10 cellular contexts compared by ENCODE assay signal in genomic region chr9:114395196-114395595, GRCh38. TPM values are rescaled to one million over a fixed set of nuclear protein-coding genes. Genes with fewer than 3 reads are reported as not detected.
DNase-seq lines count a peak whose midpoint lies in the region; ATAC-seq and TF ChIP-seq lines count a peak whose summit lies in the region.
"Had no signal": no experiment of that assay in that cellular context is flagged by ENCODE, and none has a peak within 500 bp of the region (broad histone marks: within the 10 kb centered on the region; RNA-seq: fewer than 3 reads in every experiment).

No MANE protein-coding gene starts in this region.

- peak; percentile 57 for DNase-seq in SK-N-SH
- no peak for DNase-seq in T-helper 17 cell
- no peak for DNase-seq in stimulated activated naive B cell treated with anti-CD40 and anti-IgM and Interleukin-4, amounts not matched to agents 10 μg/mL and 1 μg/mL and 100 μg/mL, for 72 hours
- no peak for DNase-seq in amygdala (lab: John Stamatoyannopoulos, UW)
- no peak for DNase-seq in nucleus accumbens (lab: John Stamatoyannopoulos, UW)
- DNase-seq: midbrain, NCI-H510A had no signal

- TF ChIP-seq EP300 in SK-N-SH (IDR thresholded peaks at IDR 0.05; ENCODE audit: borderline replicate concordance in 1 of 2, low read depth in 1 of 2, low read length in 1 of 2) = no peak
- no peak for TF ChIP-seq EP300 in gastroesophageal sphincter (IDR thresholded peaks at IDR 0.05)

- no peaks in the 10 kb centered on the region for H3K36me3 ChIP-seq in SK-N-SH (replicated peaks in 1 of 2; ENCODE audit: control insufficient read depth in 1 of 2, insufficient read depth in 2 of 2, low read length in 1 of 2)
- H3K36me3 ChIP-seq in gastroesophageal sphincter = no peaks in the 10 kb centered on the region

- H3K9me3 Mint-ChIP-seq in stimulated activated naive B cell treated with anti-CD40 and anti-IgM and Interleukin-4, amounts not matched to agents 10 μg/mL and 1 μg/mL and 100 μg/mL, for 72 hours = no peaks in the 10 kb centered on the region

- no peaks in the 10 kb centered on the region for H3K27me3 Mint-ChIP-seq in T-helper 17 cell
- no peaks in the 10 kb centered on the region for H3K27me3 Mint-ChIP-seq in stimulated activated naive B cell treated with anti-CD40 and anti-IgM and Interleukin-4, amounts not matched to agents 10 μg/mL and 1 μg/mL and 100 μg/mL, for 72 hours

- ATAC-seq in SK-N-SH treated with all-trans-retinoic acid at 6 μM for 48 hours (no peak), T-helper 17 cell (no peak), gastroesophageal sphincter (no peak), HG02610 (IDR thresholded peaks at IDR 0.05; ENCODE audit: unreplicated experiment) (no peak)
- ATAC-seq in stimulated activated naive B cell treated with anti-CD40 and anti-IgM and Interleukin-4, amounts not matched to agents 10 μg/mL and 1 μg/mL and 100 μg/mL, for 72 hours (replicated peaks) = no peak

- peaks cover 12% of the 10 kb centered on the region for H3F3A ChIP-seq in SK-N-SH (replicated peaks; ENCODE audit: insufficient read depth)

- H3K27ac ChIP-seq in SK-N-SH (ENCODE audit: low read depth in 2 of 2, low read length in 1 of 2) (peak overlapping the region in 1 of 2 experiments; percentile 44; a peak in 2 of 4 replicates), gastroesophageal sphincter (peak overlapping the region in 3 of 4 donors; percentile 69 to 88 (median 69))

- H3K4me2 ChIP-seq in SK-N-SH = no peak overlapping the region

- H3K9ac ChIP-seq in SK-N-SH = no peak overlapping the region

- WGBS in SK-N-SH (ENCODE audit: low lambda C conversion rate) = 65% methylated on average over 6 of the region's 6 CpGs
- 16% methylated on average over 5 of the region's 6 CpGs; no CpG with 5 or more reads in 1 of the 2 donors for WGBS in gastroesophageal sphincter (ENCODE audit: low coverage in 1 of 2), 2 donors

- H3K36me3 Mint-ChIP-seq in T-helper 17 cell (ENCODE audit: low read depth) = peaks cover 2% of the 10 kb centered on the region
- peaks cover 11 to 42% of the 10 kb centered on the region in 2 donors for H3K36me3 Mint-ChIP-seq in stimulated activated naive B cell treated with anti-CD40 and anti-IgM and Interleukin-4, amounts not matched to agents 10 μg/mL and 1 μg/mL and 100 μg/mL, for 72 hours

- H3K4me1 Mint-ChIP-seq in T-helper 17 cell = peaks cover 49% of the 10 kb centered on the region
- H3K4me1 Mint-ChIP-seq in stimulated activated naive B cell treated with anti-CD40 and anti-IgM and Interleukin-4, amounts not matched to agents 10 μg/mL and 1 μg/mL and 100 μg/mL, for 72 hours = peaks cover 46 to 71% of the 10 kb centered on the region in 2 donors

- H3K9me2 ChIP-seq in SK-N-SH = no peaks in the 10 kb centered on the region

- H3K4me1 ChIP-seq in SK-N-SH (ENCODE audit: control insufficient read depth in 1 of 2, insufficient read depth in 2 of 2, low read depth in 1 of 2, low read length in 1 of 2) (peaks cover 0 to 22% of the 10 kb centered on the region in 2 experiments; a peak in 1 of 4 replicates), gastroesophageal sphincter (peaks cover 0 to 73% (median 25%) of the 10 kb centered on the region in 3 donors)

- no peaks in the 10 kb centered on the region for H3K27me3 ChIP-seq in SK-N-SH (ENCODE audit: insufficient read depth)
- no peaks in the 10 kb centered on the region for H3K27me3 ChIP-seq in gastroesophageal sphincter

- peak overlapping the region; percentile 97 for H3K27ac Mint-ChIP-seq in T-helper 17 cell
- peak overlapping the region; percentile 77 for H3K27ac Mint-ChIP-seq in stimulated activated naive B cell treated with anti-CD40 and anti-IgM and Interleukin-4, amounts not matched to agents 10 μg/mL and 1 μg/mL and 100 μg/mL, for 72 hours

- no peaks in the 10 kb centered on the region for H3K79me2 ChIP-seq in SK-N-SH (ENCODE audit: insufficient read depth)

- H2AFZ ChIP-seq in SK-N-SH (ENCODE audit: low read depth) = no peak overlapping the region

- CTCF ChIA-PET in SK-N-SH (lab: Yijun Ruan, JAX) = interaction anchor here (0.7 to 3.6 kb wide), 4 partner anchors 10 to 658 kb away, joined by 3 to 22 read pairs (median 4); no protein-coding TSS in a partner anchor

- no peak for TF ChIP-seq RAD21 in SK-N-SH (IDR thresholded peaks at IDR 0.05; ENCODE audit: low read length)

- TF ChIP-seq POLR2A in gastroesophageal sphincter (IDR thresholded peaks at IDR 0.05) = no peak

- H3K4me3 ChIP-seq in SK-N-SH (ENCODE audit: low read depth in 2 of 2, low read length in 1 of 2) (no peak overlapping the region), gastroesophageal sphincter (peak overlapping the region in 1 of 2 donors; percentile 3)

- H3K9me3 ChIP-seq in SK-N-SH = no peaks in the 10 kb centered on the region
- H3K9me3 ChIP-seq in T-helper 17 cell (ENCODE audit: control insufficient read depth, low read length, poor library complexity, severe bottlenecking) = no peaks in the 10 kb centered on the region
- H3K9me3 ChIP-seq in gastroesophageal sphincter = no peaks in the 10 kb centered on the region

- TF ChIP-seq CTCF in SK-N-SH (IDR thresholded peaks at IDR 0.05) (no peak), gastroesophageal sphincter (IDR thresholded peaks at IDR 0.05) (no peak)

- peak overlapping the region; percentile 77 for H3K4me3 Mint-ChIP-seq in T-helper 17 cell
- H3K4me3 Mint-ChIP-seq in stimulated activated naive B cell treated with anti-CD40 and anti-IgM and Interleukin-4, amounts not matched to agents 10 μg/mL and 1 μg/mL and 100 μg/mL, for 72 hours = peak overlapping the region; percentile 50 to 62

- POLR2A ChIA-PET in SK-N-SH (lab: Yijun Ruan, JAX) = no interaction called here

- no peaks in the 10 kb centered on the region for H4K20me1 ChIP-seq in SK-N-SH (ENCODE audit: insufficient read depth)

TF ChIP-seq in SK-N-SH, 30 proteins besides CTCF, POLR2A, EP300 and RAD21:
- no peak for TF ChIP-seq FOXJ3 (CRISPR knock-in tag; IDR thresholded peaks at IDR 0.05)
- TF ChIP-seq CHD2 (IDR thresholded peaks at IDR 0.05; ENCODE audit: low read length, partially characterized antibody) = peak; percentile 18

TF ChIP-seq in SK-N-SH treated with all-trans-retinoic acid at 6 μM for 48 hours, 23 proteins besides CTCF, POLR2A, EP300 and RAD21:
- no peak for TF ChIP-seq GLIS3 (CRISPR knock-in tag; IDR thresholded peaks at IDR 0.05)
- TF ChIP-seq SNAI2 (CRISPR knock-in tag; IDR thresholded peaks at IDR 0.05) = no peak
- no peak for TF ChIP-seq ZFP30 (CRISPR knock-in tag; IDR thresholded peaks at IDR 0.05)
- TF ChIP-seq OSR1 (CRISPR knock-in tag; IDR thresholded peaks at IDR 0.05) = no peak

RNA-seq across cellular contexts. Expression of gene AKNA, which starts 7.4 kb away (rescaled TPM):
- 0.70 and 0.84 TPM in 2 replicates for polyA plus RNA-seq in SK-N-SH (2012; rRNA removed)
- 0.28 and 0.55 TPM in 2 replicates for polyA plus RNA-seq in SK-N-SH (2012; cell fraction: cytosol; rRNA removed)
- polyA plus RNA-seq in SK-N-SH (2012; cell fraction: nucleus; rRNA removed) = 2.4 and 3.0 TPM in 2 replicates
- total RNA-seq in T-helper 17 cell = 100 to 1,000 TPM; 263 to 323 TPM
- total RNA-seq in gastroesophageal sphincter = 10 to 100 TPM in 3 of 4 donors, 1 to 10 TPM in 1; 8.8 to 24.3 (median 19.0) TPM

Comparison
In these comparisons a context has a peak if more than half of its experiments do, and no peak if none do; other contexts are left out.
1. RNA of gene AKNA, which starts 7.4 kb away (total RNA-seq): 263 to 323 TPM in T-helper 17 cell; 8.8 to 24.3 TPM in gastroesophageal sphincter; every median in the first group is over 10 times any median in the second.